In genomic region chr15:100226107-100226506, GRCh38 we compare ENCODE assay signal across 25 cellular contexts.
A peak's percentile ranks its signal among the peaks of the same experiment; 100 is the strongest.
DNase-seq lines count a peak whose midpoint lies in the region; FAIRE-seq and TF ChIP-seq lines count a peak whose summit lies in the region.
"Had no signal": no experiment of that assay in that cellular context is flagged by ENCODE, and none has a peak within 500 bp of the region (broad histone marks: within the 10 kb centered on the region; RNA-seq: fewer than 3 reads in every experiment).

No MANE protein-coding gene starts in this region.

- DNase-seq in adrenal gland (peak in 5 of 7 donors; percentile 35 to 57 (median 47)), chondrocyte (ENCODE audit: low spot score) (peak; percentile 18), urothelium cell line (ENCODE audit: low spot score) (no peak), NCI-H2107 treated with DMSO at 0.1 percent for 48 hours (lab: John Stamatoyannopoulos, UW; ENCODE audit: unreplicated experiment) (no peak), NCI-H1105 (lab: John Stamatoyannopoulos, UW) (no peak)
- DNase-seq: AML-193; Caco-2; Calu3; CD4-positive, alpha-beta T cell; CD8-positive, alpha-beta T cell; DMS 273 treated with DMSO at 0.1 percent for 48 hours; DMS153; DMS53; DMS79; DND-41; EL; GDM1 had no signal

- H3K4me3 Mint-ChIP-seq in chondrocyte (ENCODE audit: unreplicated experiment) = no peak overlapping the region
- H3K4me3 Mint-ChIP-seq: B cell; CD4-positive, alpha-beta T cell; CD8-positive, alpha-beta T cell had no signal

- H3K27ac Mint-ChIP-seq in chondrocyte (ENCODE audit: unreplicated experiment) = no peak overlapping the region
- H3K27ac Mint-ChIP-seq: B cell had no signal

- no peaks in the 10 kb centered on the region for H3K27me3 ChIP-seq in adrenal gland

- peaks cover 6% of the 10 kb centered on the region for H3K27me3 Mint-ChIP-seq in chondrocyte (ENCODE audit: low read depth)
- H3K27me3 Mint-ChIP-seq: CD4-positive, alpha-beta T cell had no signal

- H3K27ac ChIP-seq in adrenal gland = no peak overlapping the region
- H3K27ac ChIP-seq: 22Rv1; A549; BLaER1 treated with 17β-estradiol and CSF1 and Interleukin-3, amounts not matched to agents 10 nM and 100 nM; C4-2B had no signal

- no peak for TF ChIP-seq POLR2A in adrenal gland (IDR thresholded peaks at IDR 0.05)

- peaks cover 6% of the 10 kb centered on the region for H3K4me1 Mint-ChIP-seq in chondrocyte (ENCODE audit: low read depth)
- H3K4me1 Mint-ChIP-seq: B cell had no signal

- intact Hi-C loops in adrenal gland (cut with DNase I) = no loop called here

- H3K36me3 ChIP-seq in adrenal gland (replicated peaks in 1 of 2) = no peaks in the 10 kb centered on the region
- H3K36me3 ChIP-seq: BLaER1 treated with 17β-estradiol and CSF1 and Interleukin-3, amounts not matched to agents 10 nM and 100 nM had no signal

- FAIRE-seq in urothelium cell line (lab: Jason Lieb, UNC) = peak; percentile 70
- FAIRE-seq: A549, GM12878, GM12892, GM18507 had no signal

- H3K9me3 ChIP-seq in adrenal gland (replicated peaks in 1 of 3) = no peaks in the 10 kb centered on the region
- H3K9me3 ChIP-seq: A549; BLaER1 treated with 17β-estradiol and CSF1 and Interleukin-3, amounts not matched to agents 10 nM and 100 nM; Caco-2 had no signal

- no peak overlapping the region for H3K4me3 ChIP-seq in adrenal gland
- H3K4me3 ChIP-seq: A549; BLaER1 treated with 17β-estradiol and CSF1 and Interleukin-3, amounts not matched to agents 10 nM and 100 nM; GM12878 had no signal

- 60 to 67% (median 65%) methylated on average over 5 of the region's 5 CpGs for WGBS in adrenal gland, 4 donors

- no peaks in the 10 kb centered on the region for H3K36me3 Mint-ChIP-seq in chondrocyte (ENCODE audit: low read depth)
- H3K36me3 Mint-ChIP-seq: CD8-positive, alpha-beta T cell had no signal

- peaks cover 6 to 12% of the 10 kb centered on the region in 2 donors for H3K4me1 ChIP-seq in adrenal gland (replicated peaks in 1 of 2)
- H3K4me1 ChIP-seq: A549, Caco-2 had no signal

- H3K9me3 Mint-ChIP-seq in chondrocyte (ENCODE audit: low read depth) = no peaks in the 10 kb centered on the region
- H3K9me3 Mint-ChIP-seq: CD4-positive, alpha-beta T cell; CD8-positive, alpha-beta T cell had no signal

- TF ChIP-seq CTCF in adrenal gland (IDR thresholded peaks at IDR 0.05) (no peak), chondrocyte (IDR thresholded peaks at IDR 0.05) (no peak)

Comparison
In these comparisons a context has a peak if more than half of its experiments do, and no peak if none do; other contexts are left out.
1. DNase-seq: peak in adrenal gland (5 of 7) and chondrocyte (single experiment); none in urothelium cell line (single experiment), NCI-H2107 treated with DMSO at 0.1 percent for 48 hours (single experiment) and NCI-H1105 (single experiment).